8 cellular contexts compared by ENCODE assay signal in the genomic region with DNA sequence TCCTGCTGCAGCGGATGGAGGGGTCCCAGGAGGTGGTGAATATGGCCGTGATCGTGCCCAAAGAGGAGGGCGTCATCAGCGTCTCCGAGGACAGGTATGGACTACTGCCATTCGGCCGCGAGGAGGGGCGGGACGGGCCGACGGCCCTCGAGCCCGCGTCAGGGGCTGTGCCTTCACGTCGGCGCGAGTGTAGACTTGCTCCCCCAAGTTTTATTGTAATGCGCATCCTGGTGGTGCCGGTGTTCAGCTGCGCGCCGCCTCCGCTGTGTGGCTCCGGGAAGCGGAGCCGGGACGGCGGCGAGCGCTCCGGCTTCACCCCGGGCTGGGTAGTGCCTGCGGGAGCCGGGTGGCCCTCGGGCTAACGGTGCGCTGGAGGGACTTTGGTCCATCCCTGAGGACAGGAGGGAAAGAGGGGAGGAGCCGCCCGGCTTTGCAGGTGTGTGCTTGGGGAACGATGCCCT. TPM values are rescaled to one million over a fixed set of nuclear protein-coding genes. Genes with fewer than 3 reads are reported as not detected.
A peak's percentile ranks its signal among the peaks of the same experiment; 100 is the strongest.
DNase-seq lines count a peak whose midpoint lies in the region; ATAC-seq and TF ChIP-seq lines count a peak whose summit lies in the region.

No MANE protein-coding gene starts in this region.

- H3K9me3 Mint-ChIP-seq in osteocyte (ENCODE audit: unreplicated experiment), result no peaks in the 10 kb centered on the region

- intact Hi-C loops in PC-3 (cut with micrococcal nuclease), result loop anchor here (1.0 to 5.0 kb wide), 7 partner anchors 54 to 212 kb away; a partner anchor contains a TSS

- peak overlapping the region; percentile 90 for H3K27ac Mint-ChIP-seq in osteocyte (ENCODE audit: unreplicated experiment)

- peaks cover 3% of the 10 kb centered on the region for H3K27me3 Mint-ChIP-seq in osteocyte (ENCODE audit: unreplicated experiment)

- 0% methylated on average over 30 to 41 of the region's 43 CpGs for WGBS in tibial nerve, 2 donors

- H3K36me3 Mint-ChIP-seq in osteocyte (ENCODE audit: unreplicated experiment), result no peaks in the 10 kb centered on the region

- H3K36me3 ChIP-seq in BLaER1 (no peaks in the 10 kb centered on the region), PC-3 (ENCODE audit: low read depth, low read length) (no peaks in the 10 kb centered on the region), tibial nerve (no peaks in the 10 kb centered on the region)

- H4K20me1 ChIP-seq in BLaER1 (peaks cover 17% of the 10 kb centered on the region; the same call in 1 of the 2 replicates), PC-3 (ENCODE audit: low read length) (no peaks in the 10 kb centered on the region)

- no peak for TF ChIP-seq EP300 in tibial nerve (IDR thresholded peaks at IDR 0.05)

- H3K4me1 ChIP-seq in BLaER1, result peaks cover 17% of the 10 kb centered on the region
- peaks cover 24% of the 10 kb centered on the region for H3K4me1 ChIP-seq in PC-3 (ENCODE audit: insufficient read depth, low read length)
- H3K4me1 ChIP-seq in tibial nerve, result peaks cover 0 to 48% (median 10%) of the 10 kb centered on the region in 4 donors

- peaks cover 49% of the 10 kb centered on the region for H3K4me1 Mint-ChIP-seq in osteocyte (ENCODE audit: unreplicated experiment)

- TF ChIP-seq POLR2A in tibial nerve (IDR thresholded peaks at IDR 0.05), result no peak

- H3K4me3 ChIP-seq in BLaER1 (peak overlapping the region; percentile 95), PC-3 (ENCODE audit: low read length) (peak overlapping the region; percentile 90), tibial nerve (peak overlapping the region; percentile 89 to 99 (median 92))

- POLR2A ChIA-PET in PC-3 (lab: Charles Lee; ENCODE audit: unreplicated experiment), result interaction anchor here (0.6 to 1.5 kb wide), 2 partner anchors 15 to 132 kb away, joined by 3 to 7 read pairs; no protein-coding TSS in a partner anchor

- CTCF ChIA-PET in PC-3 (lab: Charles Lee), result interaction anchor here (1.9 kb wide), 1 partner anchor 213 kb away, joined by 8 read pairs; no protein-coding TSS in a partner anchor

- peak overlapping the region; percentile 90 for H3K4me3 Mint-ChIP-seq in osteocyte (ENCODE audit: unreplicated experiment)

- ATAC-seq in GM19043 (IDR thresholded peaks at IDR 0.05; ENCODE audit: low read depth, unreplicated experiment) (peak; percentile 28), HG03342 (IDR thresholded peaks at IDR 0.05; ENCODE audit: unreplicated experiment) (peak; percentile 29), PC-3 (peak; percentile 43)

- peak; percentile 48 for DNase-seq in PC-3
- DNase-seq in activated naive CD4-positive, alpha-beta T cell (lab: John Stamatoyannopoulos, UW), result peak; percentile 44 to 66 (median 52)
- peak; percentile 40 for DNase-seq in globus pallidus (ENCODE audit: low spot score)
- DNase-seq in osteocyte (ENCODE audit: extremely low spot score, unreplicated experiment), result no peak
- DNase-seq in tibial nerve (ENCODE audit: low spot score in 2 of 2), result peak; percentile 28 to 32

- H3K9ac ChIP-seq in BLaER1, result peak overlapping the region; percentile 83
- H3K9ac ChIP-seq in PC-3 (ENCODE audit: low read length), result peak overlapping the region; percentile 88

- peak overlapping the region; percentile 94 for H2AFZ ChIP-seq in PC-3 (ENCODE audit: low read length)

- no TSS peak for BruUV-seq in PC-3 (replicated peaks; lab: Mats Ljungman, UMichigan)

- H3K27me3 ChIP-seq in BLaER1, result no peaks in the 10 kb centered on the region
- no peaks in the 10 kb centered on the region for H3K27me3 ChIP-seq in PC-3 (ENCODE audit: low read length)
- no peaks in the 10 kb centered on the region for H3K27me3 ChIP-seq in tibial nerve

- H3K27ac ChIP-seq in BLaER1, result peak overlapping the region; percentile 73
- peak overlapping the region; percentile 60 for H3K27ac ChIP-seq in PC-3 (ENCODE audit: low read length)
- peak overlapping the region; percentile 81 to 96 (median 91) for H3K27ac ChIP-seq in tibial nerve

- H3K79me2 ChIP-seq in PC-3 (ENCODE audit: low read length), result peaks cover 53% of the 10 kb centered on the region

- no peak for TF ChIP-seq CTCF in PC-3 (conservative IDR thresholded peaks at IDR 0.05; ENCODE audit: low read depth, low read length)
- TF ChIP-seq CTCF in osteocyte (IDR thresholded peaks at IDR 0.05), result no peak
- no peak for TF ChIP-seq CTCF in tibial nerve (IDR thresholded peaks at IDR 0.05)

- H3K9me2 ChIP-seq in PC-3 (replicated peaks; ENCODE audit: low read length), result no peaks in the 10 kb centered on the region

- no peaks in the 10 kb centered on the region for H3K9me3 ChIP-seq in BLaER1
- no peaks in the 10 kb centered on the region for H3K9me3 ChIP-seq in PC-3 (ENCODE audit: low read length)
- H3K9me3 ChIP-seq in tibial nerve, result no peaks in the 10 kb centered on the region

- H3K4me2 ChIP-seq in BLaER1 (peak overlapping the region; percentile 90), PC-3 (ENCODE audit: low read length) (peak overlapping the region; percentile 93)

- no peaks in the 10 kb centered on the region for H3F3A ChIP-seq in PC-3 (ENCODE audit: low read length, unreplicated experiment)

RNA-seq across cellular contexts. Expression of a gene that starts 0.5 kb away (rescaled TPM):
- 4.1 and 5.9 TPM in 2 replicates for total RNA-seq in PC-3 (2014; rRNA removed)
- 18.6 and 20.7 TPM in 2 replicates for total RNA-seq in osteocyte
- total RNA-seq in tibial nerve, result 10 to 100 TPM; 12.9 to 23.2 (median 17.1) TPM
